11 cellular contexts compared by ENCODE assay signal in genomic region chr14:83905157-83905556, GRCh38.
"Had no signal": no experiment of that assay in that cellular context is flagged by ENCODE, and none has a peak within 500 bp of the region (broad histone marks: within the 10 kb centered on the region; RNA-seq: fewer than 3 reads in every experiment).

No MANE protein-coding gene starts in this region.

- DNase-seq: GM23248, GOT3, H7, H9, HCEC 1CT, HFFc6 had no signal

- H2AFZ ChIP-seq: GM23248, GM23338 had no signal

- H3K9ac ChIP-seq: GM23248 had no signal

- H3K4me2 ChIP-seq: GM23338 had no signal

- ATAC-seq: GM23338, HCT116 had no signal

- H3K4me1 ChIP-seq: HAP-1 had no signal

- FAIRE-seq: H1, H54 had no signal

- H3K9me3 ChIP-seq: HAP-1 had no signal

- H3K36me3 ChIP-seq: HAP-1 had no signal

- H3K4me3 ChIP-seq: GM23248, GM23338, HAP-1 had no signal

- H3K27ac ChIP-seq: GM23248 had no signal
